In the genomic region with DNA sequence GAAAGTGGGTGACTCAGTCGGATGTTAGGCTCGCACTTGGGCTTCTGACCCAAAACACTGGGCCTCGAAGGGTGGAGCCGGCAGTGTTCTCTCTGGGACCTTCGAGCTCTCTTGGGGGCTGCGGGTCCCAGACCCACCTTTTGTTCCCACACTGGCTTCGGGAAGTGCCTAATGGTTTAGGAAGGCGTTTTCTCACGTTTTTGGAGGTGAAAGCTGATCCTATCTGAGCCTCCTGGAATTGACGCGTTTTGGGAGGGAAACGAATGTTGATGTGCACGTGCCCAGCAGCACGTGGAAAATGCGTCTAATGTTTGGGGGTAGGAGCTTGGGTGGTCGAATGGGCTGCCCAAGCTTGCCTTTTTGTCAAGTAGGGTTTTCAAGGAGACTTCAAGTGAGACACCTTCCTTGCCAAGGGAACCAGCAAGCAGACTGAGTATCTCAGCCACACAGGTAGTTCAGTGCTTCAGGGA, we compare ENCODE assay signal across 1 cellular context.
TF ChIP-seq lines count a peak whose summit lies in the region.

No MANE protein-coding gene starts in this region.

TF ChIP-seq in HepG2, 621 proteins besides CTCF, POLR2A, EP300 and RAD21 (continued from another document):
- TF ChIP-seq, protein P1, sequence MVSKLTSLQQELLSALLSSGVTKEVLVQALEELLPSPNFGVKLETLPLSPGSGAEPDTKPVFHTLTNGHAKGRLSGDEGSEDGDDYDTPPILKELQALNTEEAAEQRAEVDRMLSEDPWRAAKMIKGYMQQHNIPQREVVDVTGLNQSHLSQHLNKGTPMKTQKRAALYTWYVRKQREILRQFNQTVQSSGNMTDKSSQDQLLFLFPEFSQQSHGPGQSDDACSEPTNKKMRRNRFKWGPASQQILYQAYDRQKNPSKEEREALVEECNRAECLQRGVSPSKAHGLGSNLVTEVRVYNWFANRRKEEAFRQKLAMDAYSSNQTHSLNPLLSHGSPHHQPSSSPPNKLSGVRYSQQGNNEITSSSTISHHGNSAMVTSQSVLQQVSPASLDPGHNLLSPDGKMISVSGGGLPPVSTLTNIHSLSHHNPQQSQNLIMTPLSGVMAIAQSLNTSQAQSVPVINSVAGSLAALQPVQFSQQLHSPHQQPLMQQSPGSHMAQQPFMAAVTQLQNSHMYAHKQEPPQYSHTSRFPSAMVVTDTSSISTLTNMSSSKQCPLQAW (CRISPR knock-in tag; IDR thresholded peaks at IDR 0.05): 0 out of 2 replicates have a peak, but pooled peaks have one; percentile 32
- 0 out of 2 replicates have a peak, but pooled peaks have one; percentile 16 for TF ChIP-seq ATF7-NPFF (CRISPR knock-in tag; IDR thresholded peaks at IDR 0.05; ENCODE audit: low read depth)
- TF ChIP-seq KAT2B (IDR thresholded peaks at IDR 0.05; ENCODE audit: borderline replicate concordance, low read depth, low read length): no peak
- no peak for TF ChIP-seq KLF13 (CRISPR knock-in tag; IDR thresholded peaks at IDR 0.05)
- TF ChIP-seq ZIK1 (CRISPR knock-in tag; IDR thresholded peaks at IDR 0.05; ENCODE audit: borderline replicate concordance, low read depth): peak; percentile 9; the same call in 1 of the 2 replicates
- 0 out of 2 replicates have a peak, but pooled peaks have one; percentile 7 for TF ChIP-seq SSRP1 (CRISPR knock-in tag; IDR thresholded peaks at IDR 0.05)
- TF ChIP-seq ZNF230 (CRISPR knock-in tag; IDR thresholded peaks at IDR 0.05): 0 out of 2 replicates have a peak, but pooled peaks have one; percentile 56
- TF ChIP-seq ZNF124 (CRISPR knock-in tag; IDR thresholded peaks at IDR 0.05): no peak
- TF ChIP-seq MYC (CRISPR knock-in tag; IDR thresholded peaks at IDR 0.05; ENCODE audit: borderline replicate concordance): 0 out of 2 replicates have a peak, but pooled peaks have one; percentile 42
- TF ChIP-seq, protein P2, sequence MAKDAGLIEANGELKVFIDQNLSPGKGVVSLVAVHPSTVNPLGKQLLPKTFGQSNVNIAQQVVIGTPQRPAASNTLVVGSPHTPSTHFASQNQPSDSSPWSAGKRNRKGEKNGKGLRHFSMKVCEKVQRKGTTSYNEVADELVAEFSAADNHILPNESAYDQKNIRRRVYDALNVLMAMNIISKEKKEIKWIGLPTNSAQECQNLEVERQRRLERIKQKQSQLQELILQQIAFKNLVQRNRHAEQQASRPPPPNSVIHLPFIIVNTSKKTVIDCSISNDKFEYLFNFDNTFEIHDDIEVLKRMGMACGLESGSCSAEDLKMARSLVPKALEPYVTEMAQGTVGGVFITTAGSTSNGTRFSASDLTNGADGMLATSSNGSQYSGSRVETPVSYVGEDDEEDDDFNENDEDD (CRISPR knock-in tag; IDR thresholded peaks at IDR 0.05; ENCODE audit: borderline replicate concordance): peak; percentile 80
- TF ChIP-seq, protein P3, sequence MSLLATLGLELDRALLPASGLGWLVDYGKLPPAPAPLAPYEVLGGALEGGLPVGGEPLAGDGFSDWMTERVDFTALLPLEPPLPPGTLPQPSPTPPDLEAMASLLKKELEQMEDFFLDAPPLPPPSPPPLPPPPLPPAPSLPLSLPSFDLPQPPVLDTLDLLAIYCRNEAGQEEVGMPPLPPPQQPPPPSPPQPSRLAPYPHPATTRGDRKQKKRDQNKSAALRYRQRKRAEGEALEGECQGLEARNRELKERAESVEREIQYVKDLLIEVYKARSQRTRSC (CRISPR knock-in tag; IDR thresholded peaks at IDR 0.05; ENCODE audit: low read depth): no peak
